Comparison of ENCODE assay signal across 8 cellular contexts in the genomic region with DNA sequence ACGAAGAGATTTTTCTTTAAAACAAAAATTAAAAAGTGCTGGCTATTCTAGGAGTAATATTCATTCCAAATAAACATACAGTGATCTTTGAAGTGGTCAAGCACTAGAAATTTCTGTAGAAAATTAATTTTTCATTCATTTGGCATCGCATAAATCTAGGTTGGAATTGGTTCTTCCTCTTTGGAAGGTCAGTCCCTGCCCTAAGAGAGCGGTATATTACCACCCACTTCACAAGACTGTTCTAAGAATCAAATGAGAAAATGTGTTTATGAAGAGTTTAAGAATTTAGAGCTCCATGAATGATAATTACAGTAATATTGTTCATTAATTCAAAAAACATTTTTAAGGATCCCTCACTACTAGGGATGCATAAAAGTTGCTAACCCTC. TPM values are rescaled to one million over a fixed set of nuclear protein-coding genes. Genes with fewer than 3 reads are reported as not detected.
DNase-seq lines count a peak whose midpoint lies in the region; ATAC-seq and TF ChIP-seq lines count a peak whose summit lies in the region.

No MANE protein-coding gene starts in this region.

- H3K27ac ChIP-seq in 22Rv1 (peak overlapping the region; percentile 84), HCT116 (ENCODE audit: low read depth, low read length) (peak overlapping the region; percentile 63; the same call in 1 of the 2 replicates), brain microvascular endothelial cell (peak overlapping the region; percentile 15), mesodermal cell (ENCODE audit: low read depth, low read length, severe bottlenecking) (no peak overlapping the region)

- H3K4me3 ChIP-seq in HCT116 (replicated peaks in 1 of 2; ENCODE audit: low read depth in 1 of 2, low read length in 2 of 2) (peak overlapping the region; percentile 65 to 84), brain microvascular endothelial cell (ENCODE audit: low read depth, low read length) (peak overlapping the region; percentile 72), mesodermal cell (ENCODE audit: extremely low read depth, insufficient read depth, low read length, poor library complexity, severe bottlenecking) (peak overlapping the region; percentile 76)

- no peaks in the 10 kb centered on the region for H4K20me1 ChIP-seq in HCT116 (ENCODE audit: insufficient read depth)

- TF ChIP-seq CTCF in 22Rv1 (IDR thresholded peaks at IDR 0.05), result no peak
- no peak for TF ChIP-seq CTCF in HCT116 (IDR thresholded peaks at IDR 0.05 in 2 of 3, conservative IDR thresholded peaks at IDR 0.05 in 1 of 3; ENCODE audit: borderline replicate concordance in 1 of 3, insufficient read depth in 1 of 3, low read depth in 2 of 3, low read length in 2 of 3)
- TF ChIP-seq CTCF in brain microvascular endothelial cell (IDR thresholded peaks at IDR 0.05; ENCODE audit: low read depth, low read length, missing control alignments), result no peak

- 100% methylated on average over 1 of the region's 3 CpGs; no CpG with 5 or more reads in 1 of the 2 experiments for WGBS in mesodermal cell (ENCODE audit: insufficient coverage in 2 of 2), 2 experiments

- RAD21 ChIA-PET in HCT116 (lab: Charles Lee; ENCODE audit: low non-redundant PET in 1 of 2, low total read pairs in 2 of 2, uncharacterized antibody in 2 of 2, unreplicated experiment in 2 of 2), result interaction anchor here in 1 of 2 experiments (1.3 kb wide), 1 partner anchor 11 kb away, joined by 4 read pairs; a partner anchor contains a TSS

- peaks cover 18% of the 10 kb centered on the region for H3K79me2 ChIP-seq in HCT116 (ENCODE audit: insufficient read depth, low read length)

- intact Hi-C loops in HCT116 (cut with micrococcal nuclease), result loop anchor here (5.0 kb wide), 2 partner anchors 59 to 154 kb away; a partner anchor contains a TSS

- peaks cover 4 to 16% of the 10 kb centered on the region in 2 experiments; a peak in 3 of 4 replicates for H3K4me1 ChIP-seq in HCT116 (ENCODE audit: control insufficient read depth in 1 of 2, insufficient read depth in 2 of 2, low read length in 2 of 2)
- H3K4me1 ChIP-seq in mesodermal cell (ENCODE audit: control insufficient read depth, insufficient read depth, low read length, poor library complexity, severe bottlenecking), result peaks cover 5% of the 10 kb centered on the region

- POLR2A ChIA-PET in HCT116 (lab: Charles Lee), result interaction anchor here (0.8 to 1.9 kb wide), 7 partner anchors 9 to 318 kb away, joined by 3 to 19 read pairs (median 3); a partner anchor contains a TSS

- in situ Hi-C loops in brain microvascular endothelial cell (cut with HindIII; ENCODE audit: low pct_ligation_motif_present, low sequenced_read_pairs), result no loop called here

- peak overlapping the region; percentile 77 for H3K9ac ChIP-seq in HCT116 (ENCODE audit: low read length)

- DNase-seq in HCT116 (ENCODE audit: low read depth, low spot score) (no peak), brain microvascular endothelial cell (no peak), LoVo (ENCODE audit: low spot score) (no peak), NCI-H1436 treated with DMSO at 0.1 percent for 48 hours (lab: John Stamatoyannopoulos, UW) (no peak), C1 segment of cervical spinal cord (lab: John Stamatoyannopoulos, UW) (no peak)
- DNase-seq in stimulated activated CD4-positive, alpha-beta T cell treated with anti-CD3 and anti-CD28 coated beads, Interleukin-4, amount 100 ng/mL, for 1 hour, result no peak

- BruUV-seq in HCT116 (replicated peaks; lab: Mats Ljungman, UMichigan), result TSS peak; percentile 98

- peak overlapping the region; percentile 80 for H3K4me2 ChIP-seq in HCT116 (ENCODE audit: low read length)

- H3K9me2 ChIP-seq in HCT116 (ENCODE audit: insufficient read depth), result no peaks in the 10 kb centered on the region

- peaks cover 5 to 6% of the 10 kb centered on the region in 2 experiments; a peak in 2 of 4 replicates for H3K36me3 ChIP-seq in HCT116 (ENCODE audit: control insufficient read depth in 1 of 2, insufficient read depth in 2 of 2, low read length in 2 of 2)
- peaks cover 5% of the 10 kb centered on the region for H3K36me3 ChIP-seq in brain microvascular endothelial cell (replicated peaks)
- H3K36me3 ChIP-seq in mesodermal cell (ENCODE audit: control insufficient read depth, insufficient read depth, low read length), result peaks cover 2% of the 10 kb centered on the region

- TF ChIP-seq POLR2A in HCT116 (IDR thresholded peaks at IDR 0.05; ENCODE audit: borderline replicate concordance, extremely low read depth, insufficient read depth, insufficient read length), result no peak

- CTCF ChIA-PET in HCT116 (lab: Charles Lee), result interaction anchor here (0.7 to 1.3 kb wide), 3 partner anchors 10 to 11 kb away, joined by 3 to 4 read pairs (median 4); a partner anchor contains a TSS

- H3K27me3 ChIP-seq in HCT116 (ENCODE audit: insufficient read depth, low read length) (no peaks in the 10 kb centered on the region), brain microvascular endothelial cell (replicated peaks) (no peaks in the 10 kb centered on the region)

- ATAC-seq in HCT116, result peak; percentile 16

- peak overlapping the region; percentile 81 for H2AFZ ChIP-seq in HCT116 (ENCODE audit: low read depth, low read length, poor library complexity, severe bottlenecking)

- TF ChIP-seq RAD21 in HCT116 (IDR thresholded peaks at IDR 0.05; ENCODE audit: low read depth), result no peak

- no peaks in the 10 kb centered on the region for H3K9me3 ChIP-seq in HCT116 (ENCODE audit: control insufficient read depth in 1 of 2, insufficient read depth in 1 of 2, low read depth in 1 of 2, low read length in 2 of 2)
- no peaks in the 10 kb centered on the region for H3K9me3 ChIP-seq in mesodermal cell (ENCODE audit: control insufficient read depth, low read length)

TF ChIP-seq in HCT116, 20 proteins besides CTCF, POLR2A, EP300 and RAD21:
- TF ChIP-seq JUND (IDR thresholded peaks at IDR 0.05), result no peak

RNA-seq across cellular contexts. Expression of a gene that starts 0.4 kb away (rescaled TPM):
- total RNA-seq in HCT116 (2021; ENCODE audit: unreplicated experiment), result 27.3 TPM
- polyA plus RNA-seq in HCT116 (2012), result 10.2 and 17.4 TPM in 2 replicates
- polyA plus RNA-seq in mesodermal cell (2013, experiment 1 of 2), result 19.5 TPM
- polyA plus RNA-seq in mesodermal cell (2013, experiment 2 of 2), result 21.3 TPM

RNA-seq across cellular contexts. Expression of a gene that starts 10.6 kb away (rescaled TPM):
- total RNA-seq in HCT116 (2021; ENCODE audit: unreplicated experiment), result 81.7 TPM
- polyA plus RNA-seq in HCT116 (2012), result 43.0 and 43.1 TPM in 2 replicates
- 120 TPM for polyA plus RNA-seq in mesodermal cell (2013, experiment 1 of 2)
- polyA plus RNA-seq in mesodermal cell (2013, experiment 2 of 2), result 112 TPM

RNA-seq across cellular contexts. Expression of a gene that starts 56.5 kb away (rescaled TPM):
- 26.1 TPM for total RNA-seq in HCT116 (2021; ENCODE audit: unreplicated experiment)
- polyA plus RNA-seq in HCT116 (2012), result 14.2 and 17.7 TPM in 2 replicates
- 17.0 TPM for polyA plus RNA-seq in mesodermal cell (2013, experiment 1 of 2)
- 18.8 TPM for polyA plus RNA-seq in mesodermal cell (2013, experiment 2 of 2)
